ENCODE assay signal across 18 cellular contexts in genomic region chr18:61589724-61590065, GRCh38.
DNase-seq lines count a peak whose midpoint lies in the region; ATAC-seq, FAIRE-seq and TF ChIP-seq lines count a peak whose summit lies in the region.
"Had no signal": no experiment of that assay in that cellular context is flagged by ENCODE, and none has a peak within 500 bp of the region (broad histone marks: within the 10 kb centered on the region; RNA-seq: fewer than 3 reads in every experiment).

No MANE protein-coding gene starts in this region.

- no peak for TF ChIP-seq CTCF in endothelial cell of umbilical vein (IDR thresholded peaks at IDR 0.05; ENCODE audit: extremely low read depth in 1 of 2, insufficient read depth in 1 of 2, low read depth in 1 of 2, low read length in 2 of 2)

- no peak overlapping the region for H3K9ac ChIP-seq in endothelial cell of umbilical vein (replicated peaks; ENCODE audit: extremely low read depth, insufficient read depth, low read length)

- TF ChIP-seq POLR2A in endothelial cell of umbilical vein (IDR thresholded peaks at IDR 0.05; ENCODE audit: low read depth, low read length): no peak

- H3K4me3 Mint-ChIP-seq in activated naive CD8-positive, alpha-beta T cell treated with anti-CD3 and anti-CD28 coated beads for 36 hours: no peak overlapping the region
- H3K4me3 Mint-ChIP-seq: CD4-positive, alpha-beta memory T cell; WTC11 had no signal

- no peaks in the 10 kb centered on the region for H3K4me1 Mint-ChIP-seq in activated naive CD8-positive, alpha-beta T cell treated with anti-CD3 and anti-CD28 coated beads for 36 hours
- H3K4me1 Mint-ChIP-seq: CD4-positive, alpha-beta memory T cell; WTC11 had no signal

- no peak overlapping the region for H3K27ac Mint-ChIP-seq in activated naive CD4-positive, alpha-beta T cell treated with anti-CD3 and anti-CD28 coated beads, Interleukin-2, amount 50 U/mL, for 72 hours
- no peak overlapping the region for H3K27ac Mint-ChIP-seq in activated naive CD8-positive, alpha-beta T cell treated with anti-CD3 and anti-CD28 coated beads for 36 hours
- H3K27ac Mint-ChIP-seq: CD4-positive, alpha-beta memory T cell; WTC11 had no signal

- intact Hi-C loops in endothelial cell of umbilical vein (cut with micrococcal nuclease): no loop called here

- H3K79me2 ChIP-seq in endothelial cell of umbilical vein (ENCODE audit: control insufficient read depth, insufficient read depth, low read length): no peaks in the 10 kb centered on the region

- H3K9me3 Mint-ChIP-seq in activated naive CD4-positive, alpha-beta T cell treated with anti-CD3 and anti-CD28 coated beads, Interleukin-2, amount 50 U/mL, for 72 hours: no peaks in the 10 kb centered on the region
- H3K9me3 Mint-ChIP-seq in activated naive CD8-positive, alpha-beta T cell treated with anti-CD3 and anti-CD28 coated beads for 36 hours: no peaks in the 10 kb centered on the region
- H3K9me3 Mint-ChIP-seq: CD4-positive, alpha-beta memory T cell had no signal

- DNase-seq in DMS53 (lab: John Stamatoyannopoulos, UW) (peak; percentile 19), DMS53 treated with DMSO at 0.1 percent for 48 hours (lab: John Stamatoyannopoulos, UW; ENCODE audit: unreplicated experiment) (no peak), RPMI7951 (ENCODE audit: low read depth) (peak; percentile 87), endothelial cell of umbilical vein (ENCODE audit: low read depth, low spot score) (peak; percentile 65), renal cortical epithelial cell (ENCODE audit: low read depth) (peak; percentile 58), NCI-H2227 (lab: John Stamatoyannopoulos, UW; ENCODE audit: unreplicated experiment) (no peak)
- DNase-seq in activated naive CD4-positive, alpha-beta T cell treated with anti-CD3 and anti-CD28 coated beads, Interleukin-2, amount 50 U/mL, for 72 hours (ENCODE audit: low spot score in 2 of 2): no peak
- DNase-seq in activated naive CD8-positive, alpha-beta T cell treated with anti-CD3 and anti-CD28 coated beads for 36 hours: no peak
- DNase-seq: 8988T; anterior cingulate cortex; CD4-positive, alpha-beta memory T cell; GF-D8; NCI-H1436 treated with DMSO at 0.1 percent for 48 hours; NCI-H510A had no signal

- H3K9me1 ChIP-seq in endothelial cell of umbilical vein (replicated peaks; ENCODE audit: control insufficient read depth, extremely low read depth, insufficient read depth, low read length): no peaks in the 10 kb centered on the region

- H3K27me3 ChIP-seq in endothelial cell of umbilical vein (ENCODE audit: control insufficient read depth in 2 of 2, insufficient read depth in 2 of 2, low read length in 2 of 2): no peaks in the 10 kb centered on the region

- peaks cover 13% of the 10 kb centered on the region for H3K4me1 ChIP-seq in endothelial cell of umbilical vein (ENCODE audit: control insufficient read depth, extremely low read depth, insufficient read depth, low read length)
- H3K4me1 ChIP-seq: spleen had no signal

- CTCF ChIA-PET in endothelial cell of umbilical vein (lab: Charles Lee): interaction anchor here (1.1 to 1.9 kb wide), 5 partner anchors 12 to 541 kb away, joined by 3 to 9 read pairs (median 7); no protein-coding TSS in a partner anchor

- H3K4me2 ChIP-seq in endothelial cell of umbilical vein (ENCODE audit: insufficient read depth, low read length): no peak overlapping the region

- no peaks in the 10 kb centered on the region for H4K20me1 ChIP-seq in endothelial cell of umbilical vein (replicated peaks; ENCODE audit: control insufficient read depth, extremely low read depth, insufficient read depth, low read length)

- no TSS peak for BruUV-seq in endothelial cell of umbilical vein (replicated peaks; lab: Mats Ljungman, UMichigan)

- FAIRE-seq in endothelial cell of umbilical vein (lab: Jason Lieb, UNC): peak; percentile 74
- FAIRE-seq: keratinocyte had no signal

- no peaks in the 10 kb centered on the region for H3K36me3 ChIP-seq in endothelial cell of umbilical vein (ENCODE audit: control insufficient read depth in 2 of 2, extremely low read depth in 1 of 2, insufficient read depth in 2 of 2, low read length in 2 of 2)
- H3K36me3 ChIP-seq: spleen had no signal

- POLR2A ChIA-PET in endothelial cell of umbilical vein (lab: Charles Lee): interaction anchor here (0.7 kb wide), 1 partner anchor 18 kb away, joined by 3 read pairs; no protein-coding TSS in a partner anchor

- H3K9me3 ChIP-seq in endothelial cell of umbilical vein (replicated peaks; ENCODE audit: control insufficient read depth, insufficient read depth, low read length): no peaks in the 10 kb centered on the region
- H3K9me3 ChIP-seq: mucosa of descending colon, spleen had no signal

- H3K36me3 Mint-ChIP-seq in activated naive CD4-positive, alpha-beta T cell treated with anti-CD3 and anti-CD28 coated beads, Interleukin-2, amount 50 U/mL, for 72 hours: no peaks in the 10 kb centered on the region
- H3K36me3 Mint-ChIP-seq in activated naive CD8-positive, alpha-beta T cell treated with anti-CD3 and anti-CD28 coated beads for 36 hours: no peaks in the 10 kb centered on the region
- H3K36me3 Mint-ChIP-seq: CD4-positive, alpha-beta memory T cell; WTC11 had no signal

- peak overlapping the region; percentile 30 for H2AFZ ChIP-seq in endothelial cell of umbilical vein (ENCODE audit: low read depth, low read length)

- no peak overlapping the region for H3K4me3 ChIP-seq in endothelial cell of umbilical vein (replicated peaks in 1 of 3; ENCODE audit: insufficient read depth in 1 of 3, low read depth in 1 of 3, low read length in 3 of 3)
- H3K4me3 ChIP-seq: mucosa of descending colon, spleen had no signal

- ATAC-seq in activated naive CD4-positive, alpha-beta T cell treated with anti-CD3 and anti-CD28 coated beads, Interleukin-2, amount 50 U/mL, for 72 hours: no peak
- ATAC-seq: WTC11 had no signal

- no peak overlapping the region for H3K27ac ChIP-seq in endothelial cell of umbilical vein (ENCODE audit: insufficient read depth, low read depth, low read length)
- H3K27ac ChIP-seq: spleen had no signal

- peaks cover 16% of the 10 kb centered on the region for H3K27me3 Mint-ChIP-seq in activated naive CD8-positive, alpha-beta T cell treated with anti-CD3 and anti-CD28 coated beads for 36 hours

- dilution Hi-C loops in endothelial cell of umbilical vein (cut with MboI; ENCODE audit: extremely low pct_ligation_motif_present, low sequenced_read_pairs): no loop called here

TF ChIP-seq in endothelial cell of umbilical vein, 7 proteins besides CTCF, POLR2A, EP300 and RAD21:
- TF ChIP-seq FOS (IDR thresholded peaks at IDR 0.05; ENCODE audit: borderline replicate concordance, insufficient read depth, low read length) (no peak), MYC (IDR thresholded peaks at IDR 0.05; ENCODE audit: low read depth, low read length) (no peak), EZH2 (IDR thresholded peaks at IDR 0.05; ENCODE audit: borderline replicate concordance, low read depth, low read length, severe bottlenecking) (no peak), MAX (IDR thresholded peaks at IDR 0.05; ENCODE audit: insufficient read depth, insufficient read length) (no peak)

Comparison
In these comparisons a context has a peak if more than half of its experiments do, and no peak if none do; other contexts are left out.
1. DNase-seq: peak in DMS53 (single experiment), RPMI7951 (single experiment), endothelial cell of umbilical vein (single experiment) and renal cortical epithelial cell (single experiment); none in DMS53 treated with DMSO at 0.1 percent for 48 hours (single experiment), NCI-H2227 (single experiment), activated naive CD4-positive, alpha-beta T cell treated with anti-CD3 and anti-CD28 coated beads, Interleukin-2, amount 50 U/mL, for 72 hours (0 of 2) and activated naive CD8-positive, alpha-beta T cell treated with anti-CD3 and anti-CD28 coated beads for 36 hours (single experiment).